ENCODE assay signal across 1 cellular context in genomic region chr2:65130440-65131175, GRCh38.
TF ChIP-seq lines count a peak whose summit lies in the region.

No MANE protein-coding gene starts in this region.

TF ChIP-seq in K562, 482 proteins besides CTCF, POLR2A, EP300 and RAD21 (continued from another document and continues in another):
- TF ChIP-seq ZNF280B (CRISPR knock-in tag; IDR thresholded peaks at IDR 0.05) (no peak), IRF1 (CRISPR knock-in tag; IDR thresholded peaks at IDR 0.05; ENCODE audit: borderline replicate concordance) (no peak), NFIX (CRISPR knock-in tag; IDR thresholded peaks at IDR 0.05; ENCODE audit: low read depth) (no peak), ZNF449 (CRISPR knock-in tag; IDR thresholded peaks at IDR 0.05) (no peak), RFX1 (IDR thresholded peaks at IDR 0.05) (no peak), AFF1 (IDR thresholded peaks at IDR 0.05; ENCODE audit: low read depth in 1 of 2, partially characterized antibody in 2 of 2) (peak in 1 of 2 experiments; percentile 16), SP2 (IDR thresholded peaks at IDR 0.05; ENCODE audit: extremely low read depth, low read depth, low read length, poor library complexity, severe bottlenecking) (no peak), CBX5 (IDR thresholded peaks at IDR 0.05; ENCODE audit: borderline replicate concordance, low read depth) (no peak), ARHGAP35 (IDR thresholded peaks at IDR 0.05; ENCODE audit: partially characterized antibody) (no peak), ZNF551 (CRISPR knock-in tag; IDR thresholded peaks at IDR 0.05) (no peak), LCOR (CRISPR knock-in tag; IDR thresholded peaks at IDR 0.05) (no peak; the same call in 1 of the 2 replicates), ERF (CRISPR knock-in tag; IDR thresholded peaks at IDR 0.05) (peak; percentile 86; the same call in 1 of the 2 replicates), CTCFL (IDR thresholded peaks at IDR 0.05; ENCODE audit: borderline replicate concordance, insufficient read depth, low read depth, low read length, poor library complexity, severe bottlenecking) (no peak), DACH1 (IDR thresholded peaks at IDR 0.05; ENCODE audit: partially characterized antibody) (no peak), HBP1 (CRISPR knock-in tag; IDR thresholded peaks at IDR 0.05) (peak; percentile 66; the same call in 1 of the 2 replicates), ZNF277 (CRISPR knock-in tag; IDR thresholded peaks at IDR 0.05; ENCODE audit: borderline replicate concordance) (no peak), SMARCA5 (IDR thresholded peaks at IDR 0.05) (peak; percentile 55; the same call in 1 of the 2 replicates), ZBTB34 (CRISPR knock-in tag; IDR thresholded peaks at IDR 0.05) (no peak), ATF2 (CRISPR knock-in tag; IDR thresholded peaks at IDR 0.05) (peak; percentile 89; the same call in 1 of the 2 replicates), MTA2 (IDR thresholded peaks at IDR 0.05; ENCODE audit: low read depth) (no peak), GTF2A2 (tag; IDR thresholded peaks at IDR 0.05) (no peak), ZNF511 (CRISPR knock-in tag; IDR thresholded peaks at IDR 0.05) (no peak), CLOCK (CRISPR knock-in tag; IDR thresholded peaks at IDR 0.05; ENCODE audit: borderline replicate concordance) (no peak), RNF2 (IDR thresholded peaks at IDR 0.05) (no peak), ASH1L (IDR thresholded peaks at IDR 0.05; ENCODE audit: borderline replicate concordance, low read depth, partially characterized antibody) (no peak), PHB (CRISPR knock-in tag; IDR thresholded peaks at IDR 0.05) (0 out of 2 replicates have a peak, but pooled peaks have one; percentile 17), ZNF778 (CRISPR knock-in tag; IDR thresholded peaks at IDR 0.05) (no peak), NCOA1 (IDR thresholded peaks at IDR 0.05; ENCODE audit: low read depth) (no peak), NCOA4 (IDR thresholded peaks at IDR 0.05; ENCODE audit: partially characterized antibody) (no peak), ARID1B (IDR thresholded peaks at IDR 0.05) (peak; percentile 16; the same call in 1 of the 2 replicates), PTTG1 (tag; IDR thresholded peaks at IDR 0.05; ENCODE audit: low read depth) (no peak), BCL6 (CRISPR knock-in tag; IDR thresholded peaks at IDR 0.05) (no peak), ZBTB8A (IDR thresholded peaks at IDR 0.05; ENCODE audit: partially characterized antibody) (no peak), ATF3 (IDR thresholded peaks at IDR 0.05) (no peak), ATF3 (CRISPR knock-in tag; conservative IDR thresholded peaks at IDR 0.05) (no peak), ZBTB17 (CRISPR knock-in tag; IDR thresholded peaks at IDR 0.05) (0 out of 2 replicates have a peak, but pooled peaks have one; percentile 51)
